ENCODE assay signal across 1 cellular context in genomic region chr1:183922197-183922596, GRCh38.
A peak's percentile ranks its signal among the peaks of the same experiment; 100 is the strongest.
TF ChIP-seq lines count a peak whose summit lies in the region.

No MANE protein-coding gene starts in this region.

TF ChIP-seq in K562, 482 proteins besides CTCF, POLR2A, EP300 and RAD21:
- TF ChIP-seq ARID3A (IDR thresholded peaks at IDR 0.05; ENCODE audit: borderline replicate concordance, low read depth, low read length): 0 out of 2 replicates have a peak, but pooled peaks have one; percentile 47
- TF ChIP-seq GATA2 (CRISPR knock-in tag; IDR thresholded peaks at IDR 0.05): no peak
- peak; percentile 60 for TF ChIP-seq MAX (CRISPR knock-in tag; IDR thresholded peaks at IDR 0.05)
- TF ChIP-seq MYC (IDR thresholded peaks at IDR 0.05; ENCODE audit: low read depth, low read length): peak; percentile 27; the same call in 1 of the 2 replicates
- no peak for TF ChIP-seq MYC (CRISPR knock-in tag; IDR thresholded peaks at IDR 0.05; ENCODE audit: borderline replicate concordance, low read depth)
- no peak for TF ChIP-seq ZSCAN29 (IDR thresholded peaks at IDR 0.05)
- TF ChIP-seq STAT6 (CRISPR knock-in tag; IDR thresholded peaks at IDR 0.05): 0 out of 2 replicates have a peak, but pooled peaks have one; percentile 63
- peak; percentile 53 for TF ChIP-seq MGA (IDR thresholded peaks at IDR 0.05)
- no peak for TF ChIP-seq EGR1 (conservative IDR thresholded peaks at IDR 0.05)
- TF ChIP-seq E2F6 (IDR thresholded peaks at IDR 0.05; ENCODE audit: borderline replicate concordance in 1 of 2, extremely low read depth in 1 of 2, insufficient read depth in 1 of 2, insufficient read length in 1 of 2, low read depth in 1 of 2, low read length in 1 of 2, poor library complexity in 1 of 2, severe bottlenecking in 1 of 2): peak in 1 of 2 experiments; percentile 39
- TF ChIP-seq E2F5 (CRISPR knock-in tag; IDR thresholded peaks at IDR 0.05): no peak
- TF ChIP-seq VEZF1 (CRISPR knock-in tag; IDR thresholded peaks at IDR 0.05): 0 out of 2 replicates have a peak, but pooled peaks have one; percentile 14
- no peak for TF ChIP-seq DACH1 (IDR thresholded peaks at IDR 0.05; ENCODE audit: partially characterized antibody)
- no peak for TF ChIP-seq SRSF9 (IDR thresholded peaks at IDR 0.05; ENCODE audit: borderline replicate concordance, low read depth, low read length)
- no peak for TF ChIP-seq FOSL1 (tag; conservative IDR thresholded peaks at IDR 0.05)
- no peak for TF ChIP-seq POLR2H (tag; IDR thresholded peaks at IDR 0.05; ENCODE audit: low read depth)
- TF ChIP-seq RB1 (IDR thresholded peaks at IDR 0.05; ENCODE audit: low read depth): no peak
- TF ChIP-seq TEAD4 (IDR thresholded peaks at IDR 0.05; ENCODE audit: low read length): 0 out of 2 replicates have a peak, but pooled peaks have one; percentile 0
- TF ChIP-seq TEAD4 (CRISPR knock-in tag; IDR thresholded peaks at IDR 0.05; ENCODE audit: borderline replicate concordance): no peak
- no peak for TF ChIP-seq ZNF197 (CRISPR knock-in tag; IDR thresholded peaks at IDR 0.05; ENCODE audit: low read depth)
